Comparison of ENCODE assay signal across 1 cellular context in the genomic region with DNA sequence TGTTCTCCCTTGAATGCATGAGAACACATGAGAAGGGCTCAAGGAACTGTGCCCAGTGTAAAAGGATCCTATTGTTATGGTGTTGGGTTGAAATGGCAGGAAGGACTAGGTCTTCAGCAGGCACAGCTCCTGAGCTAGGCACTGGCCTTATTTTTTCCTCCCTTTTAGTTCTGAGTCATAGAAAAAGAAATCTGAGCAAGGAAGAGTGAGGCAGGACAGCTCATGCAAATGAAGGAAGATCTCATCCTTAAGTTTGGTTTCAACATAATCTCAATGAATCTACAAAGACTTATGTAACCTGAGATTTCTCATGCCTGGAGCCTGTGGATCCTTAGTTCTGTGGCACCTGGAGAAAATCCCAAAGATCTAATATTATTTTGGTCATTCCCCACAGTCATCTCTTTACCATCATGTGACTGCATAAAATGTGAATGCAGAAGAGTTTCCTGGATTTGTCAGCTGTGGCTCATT.
TF ChIP-seq lines count a peak whose summit lies in the region.

No MANE protein-coding gene starts in this region.

TF ChIP-seq in GM23338, 12 proteins besides CTCF, POLR2A, EP300 and RAD21 (continued from another document):
- TF ChIP-seq, protein P1, sequence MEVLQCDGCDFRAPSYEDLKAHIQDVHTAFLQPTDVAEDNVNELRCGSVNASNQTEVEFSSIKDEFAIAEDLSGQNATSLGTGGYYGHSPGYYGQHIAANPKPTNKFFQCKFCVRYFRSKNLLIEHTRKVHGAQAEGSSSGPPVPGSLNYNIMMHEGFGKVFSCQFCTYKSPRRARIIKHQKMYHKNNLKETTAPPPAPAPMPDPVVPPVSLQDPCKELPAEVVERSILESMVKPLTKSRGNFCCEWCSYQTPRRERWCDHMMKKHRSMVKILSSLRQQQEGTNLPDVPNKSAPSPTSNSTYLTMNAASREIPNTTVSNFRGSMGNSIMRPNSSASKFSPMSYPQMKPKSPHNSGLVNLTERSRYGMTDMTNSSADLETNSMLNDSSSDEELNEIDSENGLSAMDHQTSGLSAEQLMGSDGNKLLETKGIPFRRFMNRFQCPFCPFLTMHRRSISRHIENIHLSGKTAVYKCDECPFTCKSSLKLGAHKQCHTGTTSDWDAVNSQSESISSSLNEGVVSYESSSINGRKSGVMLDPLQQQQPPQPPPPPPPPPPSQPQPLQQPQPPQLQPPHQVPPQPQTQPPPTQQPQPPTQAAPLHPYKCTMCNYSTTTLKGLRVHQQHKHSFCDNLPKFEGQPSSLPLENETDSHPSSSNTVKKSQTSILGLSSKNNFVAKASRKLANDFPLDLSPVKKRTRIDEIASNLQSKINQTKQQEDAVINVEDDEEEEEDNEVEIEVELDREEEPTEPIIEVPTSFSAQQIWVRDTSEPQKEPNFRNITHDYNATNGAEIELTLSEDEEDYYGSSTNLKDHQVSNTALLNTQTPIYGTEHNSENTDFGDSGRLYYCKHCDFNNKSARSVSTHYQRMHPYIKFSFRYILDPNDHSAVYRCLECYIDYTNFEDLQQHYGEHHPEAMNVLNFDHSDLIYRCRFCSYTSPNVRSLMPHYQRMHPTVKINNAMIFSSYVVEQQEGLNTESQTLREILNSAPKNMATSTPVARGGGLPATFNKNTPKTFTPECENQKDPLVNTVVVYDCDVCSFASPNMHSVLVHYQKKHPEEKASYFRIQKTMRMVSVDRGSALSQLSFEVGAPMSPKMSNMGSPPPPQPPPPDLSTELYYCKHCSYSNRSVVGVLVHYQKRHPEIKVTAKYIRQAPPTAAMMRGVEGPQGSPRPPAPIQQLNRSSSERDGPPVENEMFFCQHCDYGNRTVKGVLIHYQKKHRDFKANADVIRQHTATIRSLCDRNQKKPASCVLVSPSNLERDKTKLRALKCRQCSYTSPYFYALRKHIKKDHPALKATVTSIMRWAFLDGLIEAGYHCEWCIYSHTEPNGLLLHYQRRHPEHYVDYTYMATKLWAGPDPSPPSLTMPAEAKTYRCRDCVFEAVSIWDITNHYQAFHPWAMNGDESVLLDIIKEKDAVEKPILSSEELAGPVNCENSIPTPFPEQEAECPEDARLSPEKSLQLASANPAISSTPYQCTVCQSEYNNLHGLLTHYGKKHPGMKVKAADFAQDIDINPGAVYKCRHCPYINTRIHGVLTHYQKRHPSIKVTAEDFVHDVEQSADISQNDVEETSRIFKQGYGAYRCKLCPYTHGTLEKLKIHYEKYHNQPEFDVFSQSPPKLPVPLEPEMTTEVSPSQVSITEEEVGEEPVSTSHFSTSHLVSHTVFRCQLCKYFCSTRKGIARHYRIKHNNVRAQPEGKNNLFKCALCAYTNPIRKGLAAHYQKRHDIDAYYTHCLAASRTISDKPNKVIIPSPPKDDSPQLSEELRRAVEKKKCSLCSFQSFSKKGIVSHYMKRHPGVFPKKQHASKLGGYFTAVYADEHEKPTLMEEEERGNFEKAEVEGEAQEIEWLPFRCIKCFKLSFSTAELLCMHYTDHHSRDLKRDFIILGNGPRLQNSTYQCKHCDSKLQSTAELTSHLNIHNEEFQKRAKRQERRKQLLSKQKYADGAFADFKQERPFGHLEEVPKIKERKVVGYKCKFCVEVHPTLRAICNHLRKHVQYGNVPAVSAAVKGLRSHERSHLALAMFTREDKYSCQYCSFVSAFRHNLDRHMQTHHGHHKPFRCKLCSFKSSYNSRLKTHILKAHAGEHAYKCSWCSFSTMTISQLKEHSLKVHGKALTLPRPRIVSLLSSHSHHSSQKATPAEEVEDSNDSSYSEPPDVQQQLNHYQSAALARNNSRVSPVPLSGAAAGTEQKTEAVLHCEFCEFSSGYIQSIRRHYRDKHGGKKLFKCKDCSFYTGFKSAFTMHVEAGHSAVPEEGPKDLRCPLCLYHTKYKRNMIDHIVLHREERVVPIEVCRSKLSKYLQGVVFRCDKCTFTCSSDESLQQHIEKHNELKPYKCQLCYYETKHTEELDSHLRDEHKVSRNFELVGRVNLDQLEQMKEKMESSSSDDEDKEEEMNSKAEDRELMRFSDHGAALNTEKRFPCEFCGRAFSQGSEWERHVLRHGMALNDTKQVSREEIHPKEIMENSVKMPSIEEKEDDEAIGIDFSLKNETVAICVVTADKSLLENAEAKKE (CRISPR knock-in tag; IDR thresholded peaks at IDR 0.05): no peak
